ENCODE assay signal across 20 cellular contexts in genomic region chr9:127263244-127263643, GRCh38. TPM values are rescaled to one million over a fixed set of nuclear protein-coding genes. Genes with fewer than 3 reads are reported as not detected.
DNase-seq lines count a peak whose midpoint lies in the region; ATAC-seq and TF ChIP-seq lines count a peak whose summit lies in the region.
"Had no signal": no experiment of that assay in that cellular context is flagged by ENCODE, and none has a peak within 500 bp of the region (broad histone marks: within the 10 kb centered on the region; RNA-seq: fewer than 3 reads in every experiment).

No MANE protein-coding gene starts in this region.

- H3K4me1 ChIP-seq in GM23338 (ENCODE audit: insufficient read depth) (0 out of 2 replicates have a peak, but pooled peaks cover 11% of the 10 kb centered on the region), ascending aorta (peaks cover 10 to 42% of the 10 kb centered on the region in 2 donors), parathyroid adenoma (peaks cover 30% of the 10 kb centered on the region)
- H3K4me1 ChIP-seq: BLaER1 had no signal

- no peak overlapping the region for H3K4me3 Mint-ChIP-seq in GM23338
- H3K4me3 Mint-ChIP-seq: CD4-positive, alpha-beta memory T cell had no signal

- no peak for TF ChIP-seq CTCF in GM23338 (conservative IDR thresholded peaks at IDR 0.05; ENCODE audit: low read depth in 2 of 2)
- no peak for TF ChIP-seq CTCF in ascending aorta (IDR thresholded peaks at IDR 0.05)
- no peak for TF ChIP-seq CTCF in parathyroid adenoma (IDR thresholded peaks at IDR 0.05)

- no peaks in the 10 kb centered on the region for H3F3A ChIP-seq in GM23338 (replicated peaks; ENCODE audit: low read depth)

- H2AFZ ChIP-seq in GM23338 = no peak overlapping the region
- H2AFZ ChIP-seq in parathyroid adenoma = peak overlapping the region; percentile 48
- H2AFZ ChIP-seq: PC-9 had no signal

- no peaks in the 10 kb centered on the region for H3K9me2 ChIP-seq in GM23338 (ENCODE audit: insufficient read depth)

- H3K36me3 ChIP-seq in GM23338 (ENCODE audit: insufficient read depth) (0 out of 2 replicates have a peak, but pooled peaks cover 1% of the 10 kb centered on the region), ascending aorta (no peaks in the 10 kb centered on the region), parathyroid adenoma (ENCODE audit: control insufficient read depth, insufficient read depth, low read length) (no peaks in the 10 kb centered on the region)
- H3K36me3 ChIP-seq: BLaER1 had no signal

- H3K27ac ChIP-seq in GM23338 (ENCODE audit: low read depth) (no peak overlapping the region), ascending aorta (peak overlapping the region; percentile 56 to 58), parathyroid adenoma (peak overlapping the region; percentile 98)
- H3K27ac ChIP-seq: BLaER1, PC-9, RWPE1 had no signal

- peak overlapping the region; percentile 2; the same call in 1 of the 2 replicates for H3K27ac Mint-ChIP-seq in GM23338

- H3K79me2 ChIP-seq in GM23338 (replicated peaks; ENCODE audit: insufficient read depth) (no peaks in the 10 kb centered on the region), parathyroid adenoma (no peaks in the 10 kb centered on the region)

- H3K4me3 ChIP-seq in GM23338 (no peak overlapping the region), ascending aorta (no peak overlapping the region), parathyroid adenoma (ENCODE audit: low read depth, low read length) (no peak overlapping the region)
- H3K4me3 ChIP-seq: BLaER1, GM12878, PC-9 had no signal

- DNase-seq in GM23338 (ENCODE audit: low spot score) (no peak), ascending aorta (ENCODE audit: low spot score in 2 of 2) (no peak), head of caudate nucleus (peak in 25 of 42 donors; percentile 13 to 64 (median 37))
- no peak for DNase-seq in activated CD4-positive, alpha-beta T cell treated with anti-CD3 and anti-CD28 coated beads for 1 hour
- DNase-seq: CD4-positive, alpha-beta memory T cell; KG1; NCI-H1417 treated with DMSO at 0.1 percent for 48 hours; NCI-H1930; NCI-H226; NCI-H524; PC-9; SIG-M5 had no signal

- H3K4me2 ChIP-seq in GM23338 = no peak overlapping the region
- peak overlapping the region; percentile 8 for H3K4me2 ChIP-seq in parathyroid adenoma (ENCODE audit: low read length)
- H3K4me2 ChIP-seq: BLaER1, PC-9 had no signal

- intact Hi-C loops in ascending aorta (cut with DNase I) = no loop called here
- intact Hi-C loops in head of caudate nucleus (cut with DNase I) = no loop called here

- ATAC-seq in GM23338 (no peak), HG03378 (IDR thresholded peaks at IDR 0.05; ENCODE audit: unreplicated experiment) (no peak), GM19463 (IDR thresholded peaks at IDR 0.05; ENCODE audit: unreplicated experiment) (no peak), GM21515 (IDR thresholded peaks at IDR 0.05; ENCODE audit: unreplicated experiment) (no peak)
- ATAC-seq: GM12878, HepG2 had no signal

- peaks cover 7% of the 10 kb centered on the region; the same call in 2 of the 3 replicates for H3K36me3 Mint-ChIP-seq in GM23338 (ENCODE audit: low read depth)
- H3K36me3 Mint-ChIP-seq: CD4-positive, alpha-beta memory T cell had no signal

- H3K9me3 ChIP-seq in ascending aorta (no peaks in the 10 kb centered on the region), parathyroid adenoma (ENCODE audit: control insufficient read depth, low read length) (no peaks in the 10 kb centered on the region)
- H3K9me3 ChIP-seq: BLaER1 had no signal

- no peaks in the 10 kb centered on the region for H4K20me1 ChIP-seq in GM23338 (replicated peaks; ENCODE audit: insufficient read depth)
- H4K20me1 ChIP-seq: BLaER1 had no signal

- H3K27me3 ChIP-seq in GM23338 (ENCODE audit: insufficient read depth) = no peaks in the 10 kb centered on the region
- no peaks in the 10 kb centered on the region for H3K27me3 ChIP-seq in ascending aorta
- no peaks in the 10 kb centered on the region for H3K27me3 ChIP-seq in parathyroid adenoma (ENCODE audit: control insufficient read depth, insufficient read depth, low read length)
- H3K27me3 ChIP-seq: BLaER1 had no signal

- H3K27me3 Mint-ChIP-seq in GM23338 (ENCODE audit: insufficient read depth, low read depth, poor library complexity) = peaks cover 4% of the 10 kb centered on the region
- H3K27me3 Mint-ChIP-seq: CD4-positive, alpha-beta memory T cell had no signal

- no peak overlapping the region for H3K9ac ChIP-seq in parathyroid adenoma
- H3K9ac ChIP-seq: BLaER1 had no signal

- peaks cover 23% of the 10 kb centered on the region for H3K4me1 Mint-ChIP-seq in GM23338
- H3K4me1 Mint-ChIP-seq: CD4-positive, alpha-beta memory T cell had no signal

- H3K9me3 Mint-ChIP-seq in GM23338 = no peaks in the 10 kb centered on the region
- H3K9me3 Mint-ChIP-seq: CD4-positive, alpha-beta memory T cell had no signal

TF ChIP-seq in GM23338, 12 proteins besides CTCF, POLR2A, EP300 and RAD21 (continues in another document):
- TF ChIP-seq REST (IDR thresholded peaks at IDR 0.05; ENCODE audit: unreplicated experiment) (no peak), EZH2 (IDR thresholded peaks at IDR 0.05; ENCODE audit: low read depth, unreplicated experiment) (no peak), ZNF114 (CRISPR knock-in tag; IDR thresholded peaks at IDR 0.05) (no peak), ZNF331 (CRISPR knock-in tag; IDR thresholded peaks at IDR 0.05; ENCODE audit: low read depth) (no peak), STAT1 (IDR thresholded peaks at IDR 0.05; ENCODE audit: unreplicated experiment) (no peak), EZH2phosphoT487 (IDR thresholded peaks at IDR 0.05; ENCODE audit: unreplicated experiment) (no peak), CREB1 (CRISPR knock-in tag; IDR thresholded peaks at IDR 0.05; ENCODE audit: low read depth) (no peak), ETS1 (IDR thresholded peaks at IDR 0.05) (no peak), POLR2AphosphoS5 (IDR thresholded peaks at IDR 0.05; ENCODE audit: low read depth) (no peak), JUNB (IDR thresholded peaks at IDR 0.05; ENCODE audit: unreplicated experiment) (no peak)

RNA-seq across cellular contexts. Expression of gene GARNL3, which starts 1.3 kb away (rescaled TPM):
- 12.6 and 21.9 TPM in 2 replicates for total RNA-seq in GM23338 (2014; rRNA removed; shearing (Covaris generic))
- polyA plus RNA-seq in GM23338 (2016; fragmentation: Nextera tagmentation; extraction: Ambion mirVana) = 5.2 and 8.7 TPM in 2 replicates
- 162 TPM for total RNA-seq in ascending aorta

Comparison
In these comparisons a context has a peak if more than half of its experiments do, and no peak if none do; other contexts are left out.
1. DNase-seq: peak in head of caudate nucleus (25 of 42); none in GM23338 (single experiment), ascending aorta (0 of 2) and activated CD4-positive, alpha-beta T cell treated with anti-CD3 and anti-CD28 coated beads for 1 hour (single experiment).